In the genomic region with DNA sequence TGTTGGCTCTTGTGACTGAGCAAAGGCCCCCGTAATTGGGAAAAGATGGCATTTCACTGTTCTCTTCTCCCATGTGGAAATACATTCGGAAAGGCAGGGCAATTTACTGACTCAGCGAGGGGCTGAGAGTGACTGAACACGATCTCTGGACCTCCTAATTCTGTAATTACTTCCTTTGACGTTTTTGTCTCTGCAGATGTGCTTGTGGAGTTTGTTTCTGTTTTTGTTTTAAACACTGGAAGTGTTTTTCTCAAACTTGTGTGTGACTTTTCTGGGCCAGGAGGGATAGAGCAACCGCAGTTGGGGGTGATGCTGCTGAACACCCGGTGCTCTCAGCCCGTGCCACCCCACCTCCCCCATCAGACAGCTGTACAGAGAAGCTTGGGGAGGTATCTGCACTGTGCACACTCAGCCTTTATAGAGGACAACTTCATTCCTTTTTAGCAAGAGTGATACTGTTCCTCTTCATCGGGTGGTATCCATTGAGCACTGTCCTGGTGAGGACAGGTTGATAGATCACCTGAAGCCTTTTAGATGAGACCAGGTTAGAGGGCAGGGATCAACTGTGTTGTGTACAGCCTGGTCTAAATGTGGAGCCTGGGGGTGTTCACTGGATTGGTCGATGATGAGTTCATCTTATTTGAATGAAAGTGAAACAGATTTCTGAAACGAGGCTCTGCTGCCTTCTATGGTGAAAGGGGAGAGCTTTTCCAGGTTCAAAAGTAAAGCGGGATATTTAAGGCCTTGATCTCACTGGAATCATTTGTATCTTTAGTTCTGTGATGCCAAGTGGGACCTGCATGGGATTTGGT, we compare ENCODE assay signal across 8 cellular contexts.
DNase-seq lines count a peak whose midpoint lies in the region; ATAC-seq and TF ChIP-seq lines count a peak whose summit lies in the region.

No MANE protein-coding gene starts in this region.

- ATAC-seq in GM18867 (IDR thresholded peaks at IDR 0.05; ENCODE audit: unreplicated experiment) (peak; percentile 90), HG03025 (IDR thresholded peaks at IDR 0.05; ENCODE audit: low FRiP score, unreplicated experiment) (peak; percentile 95)
- ATAC-seq in stimulated activated naive B cell treated with anti-CD40 and anti-IgM and Interleukin-4, amounts not matched to agents 10 μg/mL and 1 μg/mL and 100 μg/mL, for 72 hours (replicated peaks), result peak; percentile 86 to 90

- H3K4me1 ChIP-seq in right atrium auricular region, result peaks cover 0 to 41% of the 10 kb centered on the region in 2 donors

- no peak overlapping the region for H3K27ac Mint-ChIP-seq in activated T-cell treated with anti-CD3 and anti-CD28 coated beads, Interleukin-2, amount 50 U/mL, for 24 hours
- no peak overlapping the region for H3K27ac Mint-ChIP-seq in stimulated activated naive B cell treated with anti-CD40 and anti-IgM and Interleukin-4, amounts not matched to agents 10 μg/mL and 1 μg/mL and 100 μg/mL, for 72 hours

- no peaks in the 10 kb centered on the region for H3K9me3 ChIP-seq in right atrium auricular region

- peaks cover 27% of the 10 kb centered on the region for H3K4me1 Mint-ChIP-seq in activated T-cell treated with anti-CD3 and anti-CD28 coated beads, Interleukin-2, amount 50 U/mL, for 24 hours (ENCODE audit: low read depth)
- H3K4me1 Mint-ChIP-seq in stimulated activated naive B cell treated with anti-CD40 and anti-IgM and Interleukin-4, amounts not matched to agents 10 μg/mL and 1 μg/mL and 100 μg/mL, for 72 hours, result peaks cover 21 to 29% of the 10 kb centered on the region in 2 donors

- peak overlapping the region; percentile 62 to 66 for H3K27ac ChIP-seq in right atrium auricular region

- peaks cover 28% of the 10 kb centered on the region for H3K36me3 Mint-ChIP-seq in activated T-cell treated with anti-CD3 and anti-CD28 coated beads, Interleukin-2, amount 50 U/mL, for 24 hours (ENCODE audit: low read depth)
- H3K36me3 Mint-ChIP-seq in stimulated activated naive B cell treated with anti-CD40 and anti-IgM and Interleukin-4, amounts not matched to agents 10 μg/mL and 1 μg/mL and 100 μg/mL, for 72 hours, result peaks cover 10 to 14% of the 10 kb centered on the region in 2 donors

- no peaks in the 10 kb centered on the region for H3K27me3 ChIP-seq in right atrium auricular region

- TF ChIP-seq CTCF in right atrium auricular region (IDR thresholded peaks at IDR 0.05), result peak in 1 of 2 donors; percentile 13

- peak overlapping the region in 1 of 2 donors; percentile 29 for H3K4me3 ChIP-seq in right atrium auricular region

- DNase-seq in AG08396 (ENCODE audit: low spot score), result peak; percentile 78
- peak; percentile 33 for DNase-seq in activated T-cell treated with anti-CD3 and anti-CD28 coated beads, Interleukin-2, amount 50 U/mL, for 24 hours
- DNase-seq in right atrium auricular region (ENCODE audit: low spot score), result no peak
- no peak for DNase-seq in stimulated activated naive B cell treated with anti-CD40 and anti-IgM and Interleukin-4, amounts not matched to agents 10 μg/mL and 1 μg/mL and 100 μg/mL, for 72 hours
- no peak for DNase-seq in HT-29 (ENCODE audit: low spot score)
- DNase-seq in RKO (ENCODE audit: low spot score), result no peak

- H3K27me3 Mint-ChIP-seq in activated T-cell treated with anti-CD3 and anti-CD28 coated beads, Interleukin-2, amount 50 U/mL, for 24 hours, result no peaks in the 10 kb centered on the region
- no peaks in the 10 kb centered on the region for H3K27me3 Mint-ChIP-seq in stimulated activated naive B cell treated with anti-CD40 and anti-IgM and Interleukin-4, amounts not matched to agents 10 μg/mL and 1 μg/mL and 100 μg/mL, for 72 hours

- H3K9me3 Mint-ChIP-seq in activated T-cell treated with anti-CD3 and anti-CD28 coated beads, Interleukin-2, amount 50 U/mL, for 24 hours, result no peaks in the 10 kb centered on the region
- H3K9me3 Mint-ChIP-seq in stimulated activated naive B cell treated with anti-CD40 and anti-IgM and Interleukin-4, amounts not matched to agents 10 μg/mL and 1 μg/mL and 100 μg/mL, for 72 hours, result no peaks in the 10 kb centered on the region

- H3K36me3 ChIP-seq in right atrium auricular region, result no peaks in the 10 kb centered on the region

- no peak overlapping the region for H3K4me3 Mint-ChIP-seq in activated T-cell treated with anti-CD3 and anti-CD28 coated beads, Interleukin-2, amount 50 U/mL, for 24 hours
- H3K4me3 Mint-ChIP-seq in stimulated activated naive B cell treated with anti-CD40 and anti-IgM and Interleukin-4, amounts not matched to agents 10 μg/mL and 1 μg/mL and 100 μg/mL, for 72 hours, result no peak overlapping the region

Comparison
In these comparisons a context has a peak if more than half of its experiments do, and no peak if none do; other contexts are left out.
1. DNase-seq: peak in AG08396 (single experiment) and activated T-cell treated with anti-CD3 and anti-CD28 coated beads, Interleukin-2, amount 50 U/mL, for 24 hours (single experiment); none in right atrium auricular region (single experiment), stimulated activated naive B cell treated with anti-CD40 and anti-IgM and Interleukin-4, amounts not matched to agents 10 μg/mL and 1 μg/mL and 100 μg/mL, for 72 hours (single experiment), HT-29 (single experiment) and RKO (single experiment).
2. Peak in every context shown above with its lines, with median percentiles within 50 percentile points of each other: ATAC-seq.